In genomic region chr5:168965638-168966037, GRCh38 we compare ENCODE assay signal across 25 cellular contexts.
"Had no signal": no experiment of that assay in that cellular context is flagged by ENCODE, and none has a peak within 500 bp of the region (broad histone marks: within the 10 kb centered on the region; RNA-seq: fewer than 3 reads in every experiment).

No MANE protein-coding gene starts in this region.

- H3K27ac ChIP-seq: neural progenitor cell, ovary, parathyroid adenoma, psoas muscle, right lobe of liver, sigmoid colon, thoracic aorta, thyroid gland, tibial nerve, upper lobe of left lung, vagina had no signal

- H3K27me3 ChIP-seq: neural progenitor cell, ovary, right lobe of liver, sigmoid colon, stomach, thyroid gland, tibial nerve, upper lobe of left lung, vagina had no signal

- ATAC-seq: naive thymus-derived CD4-positive, alpha-beta T cell; natural killer cell; psoas muscle; right lobe of liver; stimulated activated effector memory CD8-positive, alpha-beta T cell treated with anti-CD3 and anti-CD28 coated beads, Interleukin-12 subunit alpha, Interleukin-12 subunit beta, amount 100 ng/mL, for 72 hours; stimulated activated naive B cell treated with anti-CD40 and anti-IgM and Interleukin-4, amounts not matched to agents 10 μg/mL and 1 μg/mL and 100 μg/mL, for 72 hours had no signal

- H3K4me1 ChIP-seq: neural progenitor cell, parathyroid adenoma, psoas muscle, right lobe of liver, sigmoid colon, thyroid gland, tibial nerve, upper lobe of left lung had no signal

- H3K4me3 ChIP-seq: neural progenitor cell, ovary, psoas muscle, right lobe of liver, sigmoid colon, stomach, thoracic aorta, thyroid gland, tibial nerve, upper lobe of left lung, vagina had no signal

- H3K9me3 ChIP-seq: ovary, psoas muscle, right lobe of liver, sigmoid colon, stomach, thoracic aorta, thyroid gland, tibial nerve, upper lobe of left lung, vagina had no signal

- H3K36me3 ChIP-seq: neural progenitor cell, ovary, right lobe of liver, sigmoid colon, stomach, thoracic aorta, thyroid gland, tibial nerve, upper lobe of left lung had no signal

- DNase-seq: naive thymus-derived CD4-positive, alpha-beta T cell; natural killer cell; occipital lobe; ovary; posterior cingulate gyrus; psoas muscle; right lobe of liver; sigmoid colon; small intestine; stimulated activated CD4-positive, alpha-beta T cell treated with anti-CD3 and anti-CD28 coated beads, Interleukin-15, amount 100 ng/mL, for 24 hours; stimulated activated CD4-positive, alpha-beta T cell treated with anti-CD3 and anti-CD28 coated beads, Interleukin-2, amount 100 ng/mL, for 24 hours; stimulated activated CD4-positive, alpha-beta T cell treated with anti-CD3 and anti-CD28 coated beads, Interleukin-2, amount 100 ng/mL, for 48 hours; stimulated activated CD4-positive, alpha-beta T cell treated with anti-CD3 and anti-CD28 coated beads, Interleukin-4, amount 100 ng/mL, for 24 hours; stimulated activated naive B cell treated with anti-CD40 and anti-IgM and Interleukin-4, amounts not matched to agents 10 μg/mL and 1 μg/mL and 100 μg/mL, for 72 hours; stimulated activated naive CD4-positive, alpha-beta T cell treated with Interleukin-2 at 50 U/mL for 16 hours; stomach; thyroid gland; trophoblast cell; upper lobe of left lung had no signal
